In genomic region chr12:57632898-57633825, GRCh38 we compare ENCODE assay signal across 8 cellular contexts. TPM values are rescaled to one million over a fixed set of nuclear protein-coding genes. Genes with fewer than 3 reads are reported as not detected.
DNase-seq lines count a peak whose midpoint lies in the region; ATAC-seq and TF ChIP-seq lines count a peak whose summit lies in the region.

Gene B4GALNT1 (minus strand): TSS chr12:57633201. CDS start chr12:57632132, 1,069 bp downstream.

- H3K36me3 ChIP-seq in ectodermal cell (ENCODE audit: control insufficient read depth, insufficient read depth, low read length) (no peaks in the 10 kb centered on the region), lung (ENCODE audit: control insufficient read depth in 2 of 2, insufficient read depth in 2 of 2, low read length in 2 of 2) (no peaks in the 10 kb centered on the region)

- no peak within 1 kb of the TSS for H3K27ac ChIP-seq in ectodermal cell (ENCODE audit: insufficient read depth, low read depth, low read length, poor library complexity, severe bottlenecking)
- H3K27ac ChIP-seq in lung (ENCODE audit: low read depth in 1 of 2, low read length in 1 of 2), result no peak within 1 kb of the TSS

- H3K4me3 ChIP-seq in ectodermal cell (ENCODE audit: insufficient read depth, low read depth, low read length) (peak within 1 kb of the TSS; percentile 43), lung (peak within 1 kb of the TSS; percentile 38)

- TF ChIP-seq CTCF in lung (IDR thresholded peaks at IDR 0.05; ENCODE audit: control extremely low read depth, extremely low read depth), result peak; percentile 58

- H3K9me3 ChIP-seq in ectodermal cell (ENCODE audit: control insufficient read depth, low read length) (no peaks in the 10 kb centered on the region), lung (ENCODE audit: control insufficient read depth in 2 of 2, insufficient read depth in 1 of 2, low read length in 1 of 2) (no peaks in the 10 kb centered on the region)

- DNase-seq in AG08396 (ENCODE audit: low spot score) (peak; percentile 91), NCI-H460 (ENCODE audit: extremely low read depth, low read depth) (peak; percentile 61), lung (ENCODE audit: low spot score) (peak; percentile 51)
- peak; percentile 62 for DNase-seq in activated CD4-positive, alpha-beta T cell treated with anti-CD3 and anti-CD28 coated beads, Interleukin-2, amount 50 U/mL, for 1 hour
- DNase-seq in stimulated activated CD8-positive, alpha-beta memory T cell treated with anti-CD3 and anti-CD28 coated beads, Interleukin-12 subunit alpha, Interleukin-12 subunit beta, amount 100 ng/mL, for 4 hours (ENCODE audit: low read depth), result peak; percentile 53

- peaks cover 67% of the 10 kb centered on the region for H3K27me3 ChIP-seq in ectodermal cell (ENCODE audit: control insufficient read depth, insufficient read depth, low read length, poor library complexity, severe bottlenecking)
- no peaks in the 10 kb centered on the region for H3K27me3 ChIP-seq in lung (ENCODE audit: control insufficient read depth, insufficient read depth)

- ATAC-seq in GM18520 (IDR thresholded peaks at IDR 0.05; ENCODE audit: unreplicated experiment) (peak; percentile 58), HG03103 (IDR thresholded peaks at IDR 0.05; ENCODE audit: low read depth, unreplicated experiment) (peak; percentile 88), lung (ENCODE audit: insufficient read depth, low FRiP score) (peak; percentile 95)

- peaks cover 12% of the 10 kb centered on the region for H3K4me1 ChIP-seq in ectodermal cell (ENCODE audit: control insufficient read depth, insufficient read depth, low read length)
- peaks cover 0 to 5% of the 10 kb centered on the region in 2 donors for H3K4me1 ChIP-seq in lung (ENCODE audit: control insufficient read depth in 2 of 2, insufficient read depth in 2 of 2, low read length in 2 of 2)

- 3 to 5% methylated on average over 62 of the region's 63 CpGs for WGBS in ectodermal cell, 2 experiments
- WGBS in lung, 2 donors, result 1 to 2% methylated on average over 60 to 63 of the region's 63 CpGs

RNA-seq across cellular contexts. Expression of gene B4GALNT1, which starts in this region (rescaled TPM):
- total RNA-seq in NCI-H460 (2014; rRNA removed; shearing (Covaris generic)), result 43.1 and 46.4 TPM in 2 replicates
- 142 and 146 TPM in 2 replicates for polyA plus RNA-seq in NCI-H460 (2014; cell fraction: nucleus; rRNA removed)
- polyA plus RNA-seq in ectodermal cell (2013, experiment 1 of 4), result 4.7 TPM
- 2.7 TPM for polyA plus RNA-seq in ectodermal cell (2013, experiment 2 of 4)
- 2.9 TPM for polyA plus RNA-seq in ectodermal cell (2013, experiment 3 of 4)
- 2.4 TPM for polyA plus RNA-seq in ectodermal cell (2013, experiment 4 of 4)
- total RNA-seq in lung, result 1 to 10 TPM in 1 of 2 donors, under 1 TPM in 1; 0.51 to 2.5 TPM
- under 1 TPM; 0.53 to 0.93 TPM for polyA plus RNA-seq in lung

Comparison
In these comparisons a context has a peak if more than half of its experiments do, and no peak if none do; other contexts are left out.
1. RNA of gene B4GALNT1 (total RNA-seq): 43.1 to 46.4 TPM in NCI-H460; 0.51 to 2.5 TPM in lung; every median in the first group is over 10 times any median in the second.
2. Peak in every context shown above with its lines, with median percentiles within 50 percentile points of each other: DNase-seq and ATAC-seq.